ENCODE assay signal across 16 cellular contexts in genomic region chr5:138942861-138943260, GRCh38.
DNase-seq lines count a peak whose midpoint lies in the region; ATAC-seq and TF ChIP-seq lines count a peak whose summit lies in the region.
"Had no signal": no experiment of that assay in that cellular context is flagged by ENCODE, and none has a peak within 500 bp of the region (broad histone marks: within the 10 kb centered on the region; RNA-seq: fewer than 3 reads in every experiment).

No MANE protein-coding gene starts in this region.

- 88% methylated on average over 3 of the region's 3 CpGs for WGBS in SK-N-SH (ENCODE audit: low lambda C conversion rate)
- WGBS in stomach, 5 donors = 84 to 93% (median 91%) methylated on average over 3 of the region's 3 CpGs

- peak; percentile 38 for TF ChIP-seq RAD21 in SK-N-SH (IDR thresholded peaks at IDR 0.05; ENCODE audit: low read length)

- ATAC-seq in SK-N-SH treated with all-trans-retinoic acid at 6 μM for 48 hours (no peak), natural killer cell (no peak)

- H3K4me3 ChIP-seq in SK-N-SH (ENCODE audit: low read depth in 2 of 2, low read length in 1 of 2) = no peak overlapping the region
- no peak overlapping the region for H3K4me3 ChIP-seq in stomach
- H3K4me3 ChIP-seq: MG63, SJSA1 had no signal

- H3K36me3 ChIP-seq in SK-N-SH (replicated peaks in 1 of 2; ENCODE audit: control insufficient read depth in 1 of 2, insufficient read depth in 2 of 2, low read length in 1 of 2) = peaks cover 4 to 5% of the 10 kb centered on the region in 2 experiments
- peaks cover 5 to 46% (median 30%) of the 10 kb centered on the region in 4 donors for H3K36me3 ChIP-seq in stomach

- H3K9me2 ChIP-seq in SK-N-SH = no peaks in the 10 kb centered on the region

- H3K79me2 ChIP-seq in SK-N-SH (ENCODE audit: insufficient read depth) = no peaks in the 10 kb centered on the region

- no peak overlapping the region for H3K4me3 Mint-ChIP-seq in natural killer cell
- no peak overlapping the region for H3K4me3 Mint-ChIP-seq in activated CD4-positive, alpha-beta T cell treated with anti-CD3 and anti-CD28 coated beads, Interleukin-2, amount 10 ng/mL, durations not matched to agents 7 days and 5 days
- H3K4me3 Mint-ChIP-seq: CD14-positive monocyte had no signal

- H3K9me3 ChIP-seq in SK-N-SH (no peaks in the 10 kb centered on the region), stomach (no peaks in the 10 kb centered on the region)
- H3K9me3 ChIP-seq: Caco-2, MG63, SJSA1 had no signal

- no peaks in the 10 kb centered on the region for H3F3A ChIP-seq in SK-N-SH (replicated peaks; ENCODE audit: insufficient read depth)

- H2AFZ ChIP-seq in SK-N-SH (ENCODE audit: low read depth) = no peak overlapping the region

- H3K27me3 ChIP-seq in SK-N-SH (ENCODE audit: insufficient read depth) (no peaks in the 10 kb centered on the region), stomach (no peaks in the 10 kb centered on the region)
- H3K27me3 ChIP-seq: MG63, SJSA1 had no signal

- no peaks in the 10 kb centered on the region for H3K27me3 Mint-ChIP-seq in natural killer cell (ENCODE audit: low read depth in 2 of 2)
- no peaks in the 10 kb centered on the region for H3K27me3 Mint-ChIP-seq in activated CD4-positive, alpha-beta T cell treated with anti-CD3 and anti-CD28 coated beads, Interleukin-2, amount 10 ng/mL, durations not matched to agents 7 days and 5 days

- no peak for TF ChIP-seq POLR2A in stomach (IDR thresholded peaks at IDR 0.05)

- intact Hi-C loops in stomach (cut with DNase I; ENCODE audit: low total_unique reads) = no loop called here
- intact Hi-C loops in natural killer cell (cut with micrococcal nuclease) = no loop called here

- peak overlapping the region in 1 of 2 donors; percentile 48 for H3K27ac Mint-ChIP-seq in natural killer cell
- no peak overlapping the region for H3K27ac Mint-ChIP-seq in activated CD4-positive, alpha-beta T cell treated with anti-CD3 and anti-CD28 coated beads, Interleukin-2, amount 10 ng/mL, durations not matched to agents 7 days and 5 days

- TF ChIP-seq EP300 in SK-N-SH (IDR thresholded peaks at IDR 0.05; ENCODE audit: borderline replicate concordance in 1 of 2, low read depth in 1 of 2, low read length in 1 of 2) (no peak), stomach (IDR thresholded peaks at IDR 0.05) (no peak)

- TF ChIP-seq CTCF in SK-N-SH (IDR thresholded peaks at IDR 0.05) = no peak
- TF ChIP-seq CTCF in stomach (IDR thresholded peaks at IDR 0.05) = no peak
- no peak for TF ChIP-seq CTCF in natural killer cell (IDR thresholded peaks at IDR 0.05)

- no peak for DNase-seq in SK-N-SH
- DNase-seq in NCI-H82 treated with DMSO at 0.1 percent for 48 hours (lab: John Stamatoyannopoulos, UW; ENCODE audit: unreplicated experiment) = peak; percentile 51
- peak; percentile 43 for DNase-seq in islet precursor cell
- peak; percentile 14 for DNase-seq in stomach
- DNase-seq in natural killer cell = no peak
- no peak for DNase-seq in Ammon's horn (ENCODE audit: low spot score)
- no peak for DNase-seq in activated CD4-positive, alpha-beta T cell treated with anti-CD3 and anti-CD28 coated beads, Interleukin-2, amount 10 ng/mL, durations not matched to agents 7 days and 5 days
- DNase-seq: Caco-2, DMS79 treated with DMSO at 0.1 percent for 48 hours, MG63, NCI-H1092 treated with DMSO at 0.1 percent for 48 hours, NCI-H187, NCI-H446 treated with DMSO at 0.1 percent for 48 hours had no signal

- H3K4me1 ChIP-seq in SK-N-SH (ENCODE audit: control insufficient read depth in 1 of 2, insufficient read depth in 2 of 2, low read depth in 1 of 2, low read length in 1 of 2) (peaks cover 0 to 52% of the 10 kb centered on the region in 2 experiments; a peak in 1 of 4 replicates), stomach (peaks cover 0 to 3% (median under 1%) of the 10 kb centered on the region in 4 donors)
- H3K4me1 ChIP-seq: Caco-2, SJSA1 had no signal

- no peak overlapping the region for H3K27ac ChIP-seq in SK-N-SH (ENCODE audit: low read depth in 2 of 2, low read length in 1 of 2)
- no peak overlapping the region for H3K27ac ChIP-seq in stomach
- H3K27ac ChIP-seq: SJSA1 had no signal

- no peaks in the 10 kb centered on the region for H3K9me3 Mint-ChIP-seq in natural killer cell
- no peaks in the 10 kb centered on the region for H3K9me3 Mint-ChIP-seq in activated CD4-positive, alpha-beta T cell treated with anti-CD3 and anti-CD28 coated beads, Interleukin-2, amount 10 ng/mL, durations not matched to agents 7 days and 5 days

- H3K4me1 Mint-ChIP-seq in natural killer cell = peaks cover 12 to 34% of the 10 kb centered on the region in 2 donors
- H3K4me1 Mint-ChIP-seq in activated CD4-positive, alpha-beta T cell treated with anti-CD3 and anti-CD28 coated beads, Interleukin-2, amount 10 ng/mL, durations not matched to agents 7 days and 5 days = peaks cover 11% of the 10 kb centered on the region
- H3K4me1 Mint-ChIP-seq: CD14-positive monocyte had no signal

- POLR2A ChIA-PET in SK-N-SH (lab: Yijun Ruan, JAX) = no interaction called here
- POLR2A ChIA-PET in activated CD4-positive, alpha-beta T cell treated with anti-CD3 and anti-CD28 coated beads, Interleukin-2, amount 10 ng/mL, durations not matched to agents 7 days and 5 days (lab: Charles Lee) = no interaction called here

- no peaks in the 10 kb centered on the region for H3K36me3 Mint-ChIP-seq in natural killer cell
- H3K36me3 Mint-ChIP-seq in activated CD4-positive, alpha-beta T cell treated with anti-CD3 and anti-CD28 coated beads, Interleukin-2, amount 10 ng/mL, durations not matched to agents 7 days and 5 days (ENCODE audit: low read depth) = no peaks in the 10 kb centered on the region

- H3K4me2 ChIP-seq in SK-N-SH = no peak overlapping the region

- CTCF ChIA-PET in SK-N-SH (lab: Yijun Ruan, JAX) = interaction anchor here (0.7 to 1.6 kb wide), 4 partner anchors 10 to 118 kb away, joined by 3 to 4 read pairs (median 4); no protein-coding TSS in a partner anchor
- CTCF ChIA-PET in activated CD4-positive, alpha-beta T cell treated with anti-CD3 and anti-CD28 coated beads, Interleukin-2, amount 10 ng/mL, durations not matched to agents 7 days and 5 days (lab: Charles Lee) = interaction anchor here (0.9 to 1.2 kb wide), 2 partner anchors 19 to 25 kb away, joined by 3 read pairs; no protein-coding TSS in a partner anchor

- H4K20me1 ChIP-seq in SK-N-SH (ENCODE audit: insufficient read depth) = no peaks in the 10 kb centered on the region

- no peak overlapping the region for H3K9ac ChIP-seq in SK-N-SH

TF ChIP-seq in SK-N-SH, 30 proteins besides CTCF, POLR2A, EP300 and RAD21 (continues in another document):
- TF ChIP-seq MXI1 (IDR thresholded peaks at IDR 0.05; ENCODE audit: low read depth, low read length) (no peak), YY1 (IDR thresholded peaks at IDR 0.05; ENCODE audit: low read depth) (no peak), REST (IDR thresholded peaks at IDR 0.05; ENCODE audit: low read depth, low read length) (no peak)

TF ChIP-seq in SK-N-SH treated with all-trans-retinoic acid at 6 μM for 48 hours, 23 proteins besides CTCF, POLR2A, EP300 and RAD21 (continues in another document):
- TF ChIP-seq ISL1 (CRISPR knock-in tag; IDR thresholded peaks at IDR 0.05) (no peak), BACH2 (CRISPR knock-in tag; IDR thresholded peaks at IDR 0.05; ENCODE audit: borderline replicate concordance) (no peak), SNAI2 (CRISPR knock-in tag; IDR thresholded peaks at IDR 0.05) (no peak), PATZ1 (CRISPR knock-in tag; IDR thresholded peaks at IDR 0.05; ENCODE audit: borderline replicate concordance) (no peak), TSHZ2 (CRISPR knock-in tag; IDR thresholded peaks at IDR 0.05) (no peak)

Comparison
In these comparisons a context has a peak if more than half of its experiments do, and no peak if none do; other contexts are left out.
1. DNase-seq: peak in NCI-H82 treated with DMSO at 0.1 percent for 48 hours (single experiment), islet precursor cell (single experiment) and stomach (single experiment); none in SK-N-SH (single experiment), natural killer cell (single experiment), Ammon's horn (single experiment) and activated CD4-positive, alpha-beta T cell treated with anti-CD3 and anti-CD28 coated beads, Interleukin-2, amount 10 ng/mL, durations not matched to agents 7 days and 5 days (single experiment).